9 cellular contexts compared by ENCODE assay signal in the genomic region with DNA sequence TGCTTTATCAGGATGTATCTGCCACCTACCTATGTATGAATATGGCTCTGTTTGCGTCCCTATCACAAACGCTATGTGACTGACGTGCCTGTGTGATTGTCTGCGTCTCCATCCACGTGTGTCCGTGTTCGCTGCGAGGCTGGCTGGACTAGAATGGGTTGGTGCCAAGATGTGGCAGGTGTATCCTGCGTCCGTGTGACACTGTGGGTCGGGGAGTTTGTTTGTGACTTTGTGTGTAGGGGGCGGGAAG. TPM values are rescaled to one million over a fixed set of nuclear protein-coding genes. Genes with fewer than 3 reads are reported as not detected.
DNase-seq lines count a peak whose midpoint lies in the region; ATAC-seq and TF ChIP-seq lines count a peak whose summit lies in the region.
"Had no signal": no experiment of that assay in that cellular context is flagged by ENCODE, and none has a peak within 500 bp of the region (broad histone marks: within the 10 kb centered on the region; RNA-seq: fewer than 3 reads in every experiment).

No MANE protein-coding gene starts in this region.

- H3K9me3 ChIP-seq in CD8-positive, alpha-beta memory T cell (ENCODE audit: low read length), result no peaks in the 10 kb centered on the region
- H3K9me3 ChIP-seq in Karpas-422 (ENCODE audit: low read length) (no peaks in the 10 kb centered on the region), neural progenitor cell (ENCODE audit: low read depth) (no peaks in the 10 kb centered on the region)

- H3K4me2 ChIP-seq in Karpas-422 (ENCODE audit: low read depth, low read length, poor library complexity, severe bottlenecking) (peak overlapping the region; percentile 80), neural progenitor cell (peak overlapping the region; percentile 99)

- H3K36me3 ChIP-seq in CD8-positive, alpha-beta memory T cell (ENCODE audit: insufficient read depth, low read length), result no peaks in the 10 kb centered on the region
- H3K36me3 ChIP-seq in Karpas-422 (ENCODE audit: insufficient read depth, low read length) (no peaks in the 10 kb centered on the region), neural progenitor cell (no peaks in the 10 kb centered on the region)

- H3K27me3 ChIP-seq in CD8-positive, alpha-beta memory T cell (ENCODE audit: insufficient read depth, low read length, poor library complexity, severe bottlenecking), result no peaks in the 10 kb centered on the region
- no peaks in the 10 kb centered on the region for H3K27me3 ChIP-seq in Karpas-422 (ENCODE audit: low read length)
- no peaks in the 10 kb centered on the region for H3K27me3 ChIP-seq in neural progenitor cell

- peak overlapping the region; percentile 77 to 93 (median 85) for H3K4me3 Mint-ChIP-seq in CD8-positive, alpha-beta memory T cell
- peak overlapping the region; percentile 90 for H3K4me3 Mint-ChIP-seq in neural progenitor cell

- CTCF ChIA-PET in CD8-positive, alpha-beta memory T cell (lab: Charles Lee), result interaction anchor here (1.6 to 16.3 kb wide), 2 partner anchors 15 to 16 kb away, joined by 6 to 483 read pairs; a partner anchor contains a TSS

- H3K27ac ChIP-seq in CD8-positive, alpha-beta memory T cell (ENCODE audit: low read depth, low read length), result peak overlapping the region; percentile 84
- H3K27ac ChIP-seq in Karpas-422 (ENCODE audit: low read length) (peak overlapping the region; percentile 14; the same call in 1 of the 2 replicates), neural progenitor cell (no peak overlapping the region)

- ATAC-seq in left lobe of liver, result no peak

- H3K4me1 Mint-ChIP-seq in CD8-positive, alpha-beta memory T cell, result peaks cover 31 to 43% (median 32%) of the 10 kb centered on the region in 3 donors
- H3K4me1 Mint-ChIP-seq in neural progenitor cell, result peaks cover 35% of the 10 kb centered on the region

- no peaks in the 10 kb centered on the region for H3K9me3 Mint-ChIP-seq in CD8-positive, alpha-beta memory T cell
- H3K9me3 Mint-ChIP-seq in neural progenitor cell, result peaks cover 2% of the 10 kb centered on the region

- H3K4me3 ChIP-seq in CD8-positive, alpha-beta memory T cell (ENCODE audit: low read length), result peak overlapping the region; percentile 55
- H3K4me3 ChIP-seq in Karpas-422 (ENCODE audit: low read length), result peak overlapping the region; percentile 66
- peak overlapping the region; percentile 66 for H3K4me3 ChIP-seq in neural progenitor cell

- POLR2A ChIA-PET in CD8-positive, alpha-beta memory T cell (lab: Charles Lee), result interaction anchor here (0.5 to 2.7 kb wide), 7 partner anchors 10 to 231 kb away, joined by 3 to 140 read pairs (median 3); a partner anchor contains a TSS

- peak overlapping the region; percentile 61 for H3K9ac ChIP-seq in Karpas-422 (ENCODE audit: low read length)
- no peak overlapping the region for H3K9ac ChIP-seq in neural progenitor cell

- H3K79me2 ChIP-seq in Karpas-422 (ENCODE audit: low read length), result no peaks in the 10 kb centered on the region
- no peaks in the 10 kb centered on the region for H3K79me2 ChIP-seq in neural progenitor cell (ENCODE audit: low read depth)

- H4K20me1 ChIP-seq in Karpas-422 (ENCODE audit: insufficient read depth, low read depth, low read length) (no peaks in the 10 kb centered on the region), neural progenitor cell (ENCODE audit: low read depth) (no peaks in the 10 kb centered on the region)

- no peak for TF ChIP-seq CTCF in neural progenitor cell (IDR thresholded peaks at IDR 0.05)

- peak in 1 of 5 donors; percentile 98 for DNase-seq in CD8-positive, alpha-beta memory T cell
- DNase-seq in Karpas-422 (no peak), neural progenitor cell (ENCODE audit: low spot score) (no peak), SKM-1 treated with dmso at 0.1 percent for 144 hours (lab: John Stamatoyannopoulos, UW; ENCODE audit: unreplicated experiment) (no peak), left lobe of liver (ENCODE audit: low spot score) (no peak), NCI-H345 (lab: John Stamatoyannopoulos, UW) (no peak)
- DNase-seq in effector CD4-positive, alpha-beta T cell, result peak; percentile 91
- no peak for DNase-seq in stimulated activated CD8-positive, alpha-beta memory T cell treated with anti-CD3 and anti-CD28 coated beads, Interleukin-4, amount 100 ng/mL, for 48 hours

- H2AFZ ChIP-seq in Karpas-422 (ENCODE audit: low read length) (peak overlapping the region; percentile 63; the same call in 1 of the 2 replicates), neural progenitor cell (replicated peaks) (peak overlapping the region; percentile 30)

- no peaks in the 10 kb centered on the region for H3K9me2 ChIP-seq in Karpas-422 (replicated peaks; ENCODE audit: insufficient read depth, low read length)

- H3K4me1 ChIP-seq in CD8-positive, alpha-beta memory T cell (ENCODE audit: insufficient read depth, low read length), result peaks cover 70% of the 10 kb centered on the region
- H3K4me1 ChIP-seq in Karpas-422 (ENCODE audit: low read length) (peaks cover 74% of the 10 kb centered on the region), neural progenitor cell (peaks cover 31% of the 10 kb centered on the region)

- H3K27ac Mint-ChIP-seq in CD8-positive, alpha-beta memory T cell, result peak overlapping the region in 7 of 8 donors; percentile 96 to 100 (median 98)
- peak overlapping the region; percentile 100 for H3K27ac Mint-ChIP-seq in neural progenitor cell

- H3K36me3 Mint-ChIP-seq in CD8-positive, alpha-beta memory T cell, result peaks cover 0 to 1% (median 0%) of the 10 kb centered on the region in 3 donors
- H3K36me3 Mint-ChIP-seq in neural progenitor cell, result no peaks in the 10 kb centered on the region

- H3F3A ChIP-seq in neural progenitor cell (ENCODE audit: low read depth), result peaks cover 63% of the 10 kb centered on the region

- H3K27me3 Mint-ChIP-seq in CD8-positive, alpha-beta memory T cell, result peaks cover 0 to 2% of the 10 kb centered on the region in 2 donors
- H3K27me3 Mint-ChIP-seq in neural progenitor cell (ENCODE audit: insufficient read depth, low read depth), result peaks cover 14% of the 10 kb centered on the region

RNA-seq across cellular contexts. Expression of a gene that starts 6.7 kb away (rescaled TPM):
- total RNA-seq in CD8-positive, alpha-beta memory T cell, result 10 to 100 TPM in 1 of 2 experiments, 1 to 10 TPM in 1; 9.8 to 11.4 TPM
- 2.9 TPM for polyA plus RNA-seq in CD8-positive, alpha-beta memory T cell
- total RNA-seq in Karpas-422 (2014; rRNA removed; shearing (Covaris generic); ENCODE audit: low replicate concordance), result 7.6 and 21.2 TPM in 2 replicates
- total RNA-seq in neural progenitor cell (ENCODE audit: low replicate concordance) (14.3 and 25.1 TPM in 2 replicates), left lobe of liver (23.2 TPM)

RNA-seq across cellular contexts. Expression of a gene that starts 9.2 kb away (rescaled TPM):
- total RNA-seq in CD8-positive, alpha-beta memory T cell, result 100 to 1,000 TPM; 249 to 259 TPM
- 1,529 TPM for polyA plus RNA-seq in CD8-positive, alpha-beta memory T cell
- total RNA-seq in Karpas-422 (2014; rRNA removed; shearing (Covaris generic); ENCODE audit: low replicate concordance), result 60.0 and 156 TPM in 2 replicates
- total RNA-seq in neural progenitor cell (ENCODE audit: low replicate concordance) (1.5 and 12.6 TPM in 2 replicates), left lobe of liver (16.3 TPM)

RNA-seq across cellular contexts. Expression of a gene that starts 19.5 kb away (rescaled TPM):
- total RNA-seq in CD8-positive, alpha-beta memory T cell, result 100 to 1,000 TPM; 183 to 184 TPM
- polyA plus RNA-seq in CD8-positive, alpha-beta memory T cell, result 257 TPM
- 372 and 566 TPM in 2 replicates for total RNA-seq in Karpas-422 (2014; rRNA removed; shearing (Covaris generic); ENCODE audit: low replicate concordance)
- total RNA-seq in neural progenitor cell (ENCODE audit: low replicate concordance), result 463 and 727 TPM in 2 replicates
- total RNA-seq in left lobe of liver, result 224 TPM

RNA-seq across cellular contexts. Expression of a gene that starts 19.8 kb away (rescaled TPM):
- 10 to 100 TPM; 24.6 to 31.0 TPM for total RNA-seq in CD8-positive, alpha-beta memory T cell
- polyA plus RNA-seq in CD8-positive, alpha-beta memory T cell, result not detected
- total RNA-seq in Karpas-422 (2014; rRNA removed; shearing (Covaris generic); ENCODE audit: low replicate concordance), result 9.0 TPM in 1 of 2 replicates, not detected in the other
- not detected in 2 replicates for total RNA-seq in neural progenitor cell (ENCODE audit: low replicate concordance)
- total RNA-seq in left lobe of liver, result 1.5 TPM
- total RNA-seq: glomerular endothelial cell had no signal

RNA-seq across cellular contexts. Expression of a gene that starts 24.3 kb away (rescaled TPM):
- 10 to 100 TPM; 51.5 to 62.4 TPM for total RNA-seq in CD8-positive, alpha-beta memory T cell
- polyA plus RNA-seq in CD8-positive, alpha-beta memory T cell, result 24.1 TPM
- 37.8 and 48.4 TPM in 2 replicates for total RNA-seq in Karpas-422 (2014; rRNA removed; shearing (Covaris generic); ENCODE audit: low replicate concordance)
- total RNA-seq in neural progenitor cell (ENCODE audit: low replicate concordance) (60.3 and 61.3 TPM in 2 replicates), left lobe of liver (3.0 TPM)
